Comparison of ENCODE assay signal across 8 cellular contexts in genomic region chr3:177150970-177151627, GRCh38. TPM values are rescaled to one million over a fixed set of nuclear protein-coding genes. Genes with fewer than 3 reads are reported as not detected.
DNase-seq lines count a peak whose midpoint lies in the region; ATAC-seq and TF ChIP-seq lines count a peak whose summit lies in the region.

No MANE protein-coding gene starts in this region.

- H3K4me3 ChIP-seq in RWPE2 (ENCODE audit: severe bottlenecking): no peak overlapping the region
- no peak overlapping the region for H3K4me3 ChIP-seq in suprapubic skin
- no peak overlapping the region for H3K4me3 ChIP-seq in gastroesophageal sphincter
- H3K4me3 ChIP-seq in H7 (ENCODE audit: insufficient read depth, low read depth, low read length): no peak overlapping the region

- TF ChIP-seq POLR2A in suprapubic skin (IDR thresholded peaks at IDR 0.05): no peak
- TF ChIP-seq POLR2A in gastroesophageal sphincter (IDR thresholded peaks at IDR 0.05): no peak

- H3K4me1 ChIP-seq in RWPE2 (ENCODE audit: insufficient read depth, poor library complexity, severe bottlenecking) (peaks cover 38% of the 10 kb centered on the region), suprapubic skin (peaks cover 46% of the 10 kb centered on the region), gastroesophageal sphincter (peaks cover 6 to 89% (median 20%) of the 10 kb centered on the region in 3 donors)

- H3K27me3 ChIP-seq in RWPE2 (ENCODE audit: insufficient read depth, poor library complexity, severe bottlenecking) (no peaks in the 10 kb centered on the region), suprapubic skin (no peaks in the 10 kb centered on the region), gastroesophageal sphincter (no peaks in the 10 kb centered on the region), H7 (ENCODE audit: control insufficient read depth, insufficient read depth, low read length) (no peaks in the 10 kb centered on the region)

- H3K9me3 ChIP-seq in RWPE2 (ENCODE audit: severe bottlenecking) (no peaks in the 10 kb centered on the region), suprapubic skin (no peaks in the 10 kb centered on the region), gastroesophageal sphincter (no peaks in the 10 kb centered on the region)

- DNase-seq in DMS153 (lab: John Stamatoyannopoulos, UW) (peak; percentile 12), RWPE2 (ENCODE audit: low spot score) (no peak), fibroblast of the conjunctiva (ENCODE audit: low read depth) (peak; percentile 63), suprapubic skin (ENCODE audit: low spot score in 2 of 2) (no peak), H7 (no peak)

- H3K27ac ChIP-seq in RWPE2 (ENCODE audit: poor library complexity, severe bottlenecking) (peak overlapping the region; percentile 35), suprapubic skin (peak overlapping the region; percentile 52), gastroesophageal sphincter (peak overlapping the region in 1 of 4 donors; percentile 5)

- WGBS in suprapubic skin: 65% methylated on average over 7 of the region's 7 CpGs
- WGBS in gastroesophageal sphincter (ENCODE audit: low coverage in 1 of 2), 2 donors: 13 to 54% methylated on average over 3 to 7 of the region's 7 CpGs

- H3K36me3 ChIP-seq in RWPE2 (ENCODE audit: low read depth): peaks cover 6% of the 10 kb centered on the region; the same call in 1 of the 2 replicates
- H3K36me3 ChIP-seq in suprapubic skin: no peaks in the 10 kb centered on the region
- no peaks in the 10 kb centered on the region for H3K36me3 ChIP-seq in gastroesophageal sphincter
- no peaks in the 10 kb centered on the region for H3K36me3 ChIP-seq in H7 (replicated peaks; ENCODE audit: control insufficient read depth, insufficient read depth, low read length)

- TF ChIP-seq EP300 in suprapubic skin (IDR thresholded peaks at IDR 0.05) (no peak), gastroesophageal sphincter (IDR thresholded peaks at IDR 0.05) (no peak)

- TF ChIP-seq CTCF in RWPE2 (IDR thresholded peaks at IDR 0.05; ENCODE audit: poor library complexity, severe bottlenecking) (no peak), suprapubic skin (IDR thresholded peaks at IDR 0.05) (no peak), gastroesophageal sphincter (IDR thresholded peaks at IDR 0.05) (no peak)

- ATAC-seq in GM19351 (IDR thresholded peaks at IDR 0.05; ENCODE audit: unreplicated experiment) (peak; percentile 81), HG03442 (IDR thresholded peaks at IDR 0.05; ENCODE audit: unreplicated experiment) (peak; percentile 92), RWPE2 (ENCODE audit: low read depth) (peak; percentile 92), gastroesophageal sphincter (no peak)

RNA-seq across cellular contexts. Expression of gene TBL1XR1, which starts 46.2 kb away (rescaled TPM):
- total RNA-seq in suprapubic skin: 10 to 100 TPM; 56.0 to 90.8 (median 75.6) TPM
- total RNA-seq in gastroesophageal sphincter: 100 to 1,000 TPM in 1 of 4 donors, 10 to 100 TPM in 3; 91.1 to 126 (median 97.4) TPM
- total RNA-seq in H7 (2014; rRNA removed; shearing (Covaris generic)): 119 and 156 TPM in 2 replicates

Comparison
In these comparisons a context has a peak if more than half of its experiments do, and no peak if none do; other contexts are left out.
1. DNase-seq: peak in DMS153 (single experiment) and fibroblast of the conjunctiva (single experiment); none in RWPE2 (single experiment), suprapubic skin (0 of 2) and H7 (single experiment).